ENCODE assay signal across 15 cellular contexts in the genomic region with DNA sequence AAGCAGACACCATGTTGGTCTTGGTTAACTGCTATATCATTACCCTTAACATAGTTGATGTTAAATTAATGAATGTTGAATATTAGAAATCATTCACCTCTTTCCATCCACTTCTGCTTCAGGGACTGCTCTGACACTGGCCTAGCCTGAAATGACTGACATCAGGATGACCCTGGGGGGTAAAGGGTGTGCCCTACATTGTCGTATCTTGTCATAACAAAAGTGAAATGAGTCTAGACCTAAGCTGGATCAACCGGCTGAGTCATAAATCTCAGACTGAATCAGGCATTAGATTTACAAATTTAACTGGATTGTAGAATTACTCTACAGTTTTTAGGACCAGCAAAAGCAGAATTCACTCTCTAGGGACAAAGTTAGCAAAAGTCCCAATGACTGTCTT.
A peak's percentile ranks its signal among the peaks of the same experiment; 100 is the strongest.
DNase-seq lines count a peak whose midpoint lies in the region; ATAC-seq lines count a peak whose summit lies in the region.
"Had no signal": no experiment of that assay in that cellular context is flagged by ENCODE, and none has a peak within 500 bp of the region (broad histone marks: within the 10 kb centered on the region; RNA-seq: fewer than 3 reads in every experiment).

No MANE protein-coding gene starts in this region.

- H3K4me3 ChIP-seq in ACC112 (ENCODE audit: low read depth, low read length) = peak overlapping the region; percentile 71
- peak overlapping the region; percentile 67 for H3K4me3 ChIP-seq in adipocyte (ENCODE audit: low read length)
- H3K4me3 ChIP-seq: cardiac muscle cell, HAP-1, thyroid gland had no signal

- DNase-seq in adipocyte (ENCODE audit: low read depth) (peak; percentile 36), hippocampal formation (lab: John Stamatoyannopoulos, UW) (no peak), NCI-H2081 (lab: John Stamatoyannopoulos, UW) (no peak), MV-4-11 (lab: John Stamatoyannopoulos, UW) (no peak)
- DNase-seq in activated effector memory CD4-positive, alpha-beta T cell treated with Interleukin-2 at 50 U/mL for 16 hours = no peak
- DNase-seq: CD8-positive, alpha-beta T cell; small intestine; thyroid gland; WERI-Rb-1 had no signal

- H3K4me1 ChIP-seq in ACC112 (ENCODE audit: control insufficient read depth, insufficient read depth, low read length, unreplicated experiment) = peaks cover 40% of the 10 kb centered on the region
- peaks cover 37% of the 10 kb centered on the region for H3K4me1 ChIP-seq in adipocyte (ENCODE audit: control insufficient read depth, insufficient read depth, low read length)
- H3K4me1 ChIP-seq: HAP-1 had no signal

- peak overlapping the region; percentile 17 for H2AFZ ChIP-seq in ACC112 (ENCODE audit: low read length, unreplicated experiment)

- peak overlapping the region; percentile 54 for H3K9ac ChIP-seq in adipocyte (ENCODE audit: low read length)

- H3K27me3 ChIP-seq in ACC112 (ENCODE audit: insufficient read depth, low read length) (no peaks in the 10 kb centered on the region), adipocyte (replicated peaks; ENCODE audit: control insufficient read depth, insufficient read depth, low read length) (no peaks in the 10 kb centered on the region)
- H3K27me3 ChIP-seq: cardiac muscle cell, thyroid gland had no signal

- H3K79me2 ChIP-seq in ACC112 (ENCODE audit: control insufficient read depth, insufficient read depth, low read length, unreplicated experiment) = no peaks in the 10 kb centered on the region

- no peaks in the 10 kb centered on the region for H3K36me3 ChIP-seq in ACC112 (ENCODE audit: insufficient read depth, low read length)
- H3K36me3 ChIP-seq in adipocyte (ENCODE audit: control insufficient read depth, insufficient read depth, low read length, severe bottlenecking) = no peaks in the 10 kb centered on the region
- H3K36me3 ChIP-seq: cardiac muscle cell, HAP-1, thyroid gland, WERI-Rb-1 had no signal

- peak; percentile 52 for ATAC-seq in GM19328 (IDR thresholded peaks at IDR 0.05; ENCODE audit: unreplicated experiment)
- ATAC-seq in HG03045 (IDR thresholded peaks at IDR 0.05; ENCODE audit: unreplicated experiment) = peak; percentile 81
- ATAC-seq: CD8-positive, alpha-beta T cell; left lobe of liver had no signal

- no peaks in the 10 kb centered on the region for H3K9me3 ChIP-seq in adipocyte (ENCODE audit: control insufficient read depth, low read length)
- H3K9me3 ChIP-seq: HAP-1, thyroid gland had no signal

- H3K27ac ChIP-seq in ACC112 (ENCODE audit: low read depth, low read length) = peak overlapping the region; percentile 93
- H3K27ac ChIP-seq: cardiac muscle cell, thyroid gland, WERI-Rb-1 had no signal
